Comparison of ENCODE assay signal across 20 cellular contexts in the genomic region with DNA sequence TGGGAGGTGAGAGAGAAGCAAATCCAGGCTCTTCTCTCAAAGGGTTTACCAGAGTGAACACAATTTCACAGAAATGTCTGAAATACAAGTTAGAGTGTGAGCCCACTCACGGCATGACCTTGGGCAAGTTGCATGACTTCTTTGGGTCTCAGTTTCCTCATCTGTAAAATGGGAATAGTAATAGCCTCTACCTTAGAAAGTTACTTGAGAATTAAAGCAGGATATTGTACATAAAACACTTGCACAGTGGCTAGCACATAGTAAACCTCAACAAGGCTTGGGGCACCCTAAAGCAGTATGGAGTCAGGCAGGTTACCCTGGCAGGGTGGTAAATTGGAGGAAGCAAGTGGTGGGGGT. TPM values are rescaled to one million over a fixed set of nuclear protein-coding genes. Genes with fewer than 3 reads are reported as not detected.
"Had no signal": no experiment of that assay in that cellular context is flagged by ENCODE, and none has a peak within 500 bp of the region (broad histone marks: within the 10 kb centered on the region; RNA-seq: fewer than 3 reads in every experiment).

No MANE protein-coding gene starts in this region.

- H3K4me2 ChIP-seq: neural progenitor cell, smooth muscle cell had no signal

- H3K36me3 Mint-ChIP-seq: activated CD4-positive, alpha-beta memory T cell treated with anti-CD3 and anti-CD28 coated beads for 36 hours; activated naive CD8-positive, alpha-beta T cell treated with anti-CD3 and anti-CD28 coated beads, Interleukin-2, amount 10 ng/mL, durations not matched to agents 7 days and 5 days; immature natural killer cell; mesothelial cell of epicardium; naive thymus-derived CD8-positive, alpha-beta T cell; neural progenitor cell; stimulated activated memory B cell treated with anti-CD40 and anti-IgM and Interleukin-4, amounts not matched to agents 10 μg/mL and 1 μg/mL and 100 μg/mL, for 72 hours had no signal

- H3K27me3 ChIP-seq: foreskin keratinocyte, neural progenitor cell had no signal

- FAIRE-seq: urothelium cell line had no signal

- H3K9me3 Mint-ChIP-seq: activated CD4-positive, alpha-beta memory T cell treated with anti-CD3 and anti-CD28 coated beads for 36 hours; activated naive CD4-positive, alpha-beta T cell treated with anti-CD3 and anti-CD28 coated beads for 36 hours; activated naive CD8-positive, alpha-beta T cell treated with anti-CD3 and anti-CD28 coated beads, Interleukin-2, amount 10 ng/mL, durations not matched to agents 7 days and 5 days; immature natural killer cell; mesothelial cell of epicardium; naive thymus-derived CD8-positive, alpha-beta T cell; neural progenitor cell; stimulated activated memory B cell treated with anti-CD40 and anti-IgM and Interleukin-4, amounts not matched to agents 10 μg/mL and 1 μg/mL and 100 μg/mL, for 72 hours had no signal

- H3K36me3 ChIP-seq: left ventricle myocardium inferior, neural progenitor cell, sigmoid colon, stomach, transverse colon had no signal

- H3K4me1 ChIP-seq: neural progenitor cell had no signal

- H3K4me3 Mint-ChIP-seq: activated naive CD8-positive, alpha-beta T cell treated with anti-CD3 and anti-CD28 coated beads, Interleukin-2, amount 10 ng/mL, durations not matched to agents 7 days and 5 days; immature natural killer cell; mesothelial cell of epicardium; stimulated activated memory B cell treated with anti-CD40 and anti-IgM and Interleukin-4, amounts not matched to agents 10 μg/mL and 1 μg/mL and 100 μg/mL, for 72 hours had no signal

- H3K9ac ChIP-seq: neural progenitor cell had no signal

- H3K27ac ChIP-seq: coronary artery, left ventricle myocardium inferior, neural progenitor cell, sigmoid colon, transverse colon had no signal

- H3K9me3 ChIP-seq: left ventricle myocardium inferior, sigmoid colon, stomach, transverse colon had no signal

- H3K27ac Mint-ChIP-seq: activated naive CD4-positive, alpha-beta T cell treated with anti-CD3 and anti-CD28 coated beads for 36 hours; immature natural killer cell; mesothelial cell of epicardium; neural progenitor cell; stimulated activated memory B cell treated with anti-CD40 and anti-IgM and Interleukin-4, amounts not matched to agents 10 μg/mL and 1 μg/mL and 100 μg/mL, for 72 hours had no signal

- H3K4me3 ChIP-seq: coronary artery, left ventricle myocardium inferior, neural progenitor cell, sigmoid colon, smooth muscle cell, transverse colon had no signal

RNA-seq across cellular contexts. Expression of gene RNF222, which starts 13.2 kb away (rescaled TPM):
- total RNA-seq: activated CD4-positive, alpha-beta memory T cell treated with anti-CD3 and anti-CD28 coated beads for 36 hours; left ventricle myocardium inferior; mesothelial cell of epicardium; osteoblast; posterior vena cava; renal cortical epithelial cell; sigmoid colon; stomach; temporal lobe; transverse colon had no signal
